16 cellular contexts compared by ENCODE assay signal in genomic region chr22:21455334-21456089, GRCh38. TPM values are rescaled to one million over a fixed set of nuclear protein-coding genes. Genes with fewer than 3 reads are reported as not detected.
DNase-seq lines count a peak whose midpoint lies in the region; ATAC-seq, FAIRE-seq and TF ChIP-seq lines count a peak whose summit lies in the region.
"Had no signal": no experiment of that assay in that cellular context is flagged by ENCODE, and none has a peak within 500 bp of the region (broad histone marks: within the 10 kb centered on the region; RNA-seq: fewer than 3 reads in every experiment).

No MANE protein-coding gene starts in this region.

- H3K4me2 ChIP-seq in A549 (peak overlapping the region; percentile 81), GM23338 (no peak overlapping the region), neural progenitor cell (no peak overlapping the region)

- H3K27me3 ChIP-seq in GM23338 (ENCODE audit: insufficient read depth) (no peaks in the 10 kb centered on the region), neural progenitor cell (no peaks in the 10 kb centered on the region)
- H3K27me3 ChIP-seq: heart left ventricle had no signal

- H3F3A ChIP-seq in GM23338 (replicated peaks; ENCODE audit: low read depth) = 0 out of 2 replicates have a peak, but pooled peaks cover 2% of the 10 kb centered on the region
- no peaks in the 10 kb centered on the region for H3F3A ChIP-seq in neural progenitor cell (ENCODE audit: low read depth)

- POLR2A ChIA-PET in A549 (lab: Yijun Ruan, JAX) = no interaction called here

- no peak for TF ChIP-seq EP300 in A549 (IDR thresholded peaks at IDR 0.05)

- H3K9me3 ChIP-seq in A549 (no peaks in the 10 kb centered on the region), neural progenitor cell (ENCODE audit: low read depth) (no peaks in the 10 kb centered on the region)
- H3K9me3 ChIP-seq: heart left ventricle, mucosa of descending colon had no signal

- H3K9me3 Mint-ChIP-seq in GM23338 (no peaks in the 10 kb centered on the region), neural progenitor cell (no peaks in the 10 kb centered on the region)
- H3K9me3 Mint-ChIP-seq: T-helper 1 cell treated with Interleukin-12 subunit alpha and Interleukin-12 subunit beta and Interleukin-4 antibody, amounts not matched to agents 30 μg/mL and 1 μg/mL, for 36 hours had no signal

- no peaks in the 10 kb centered on the region for H3K9me2 ChIP-seq in GM23338 (ENCODE audit: insufficient read depth)

- no peak overlapping the region for H2AFZ ChIP-seq in GM23338
- H2AFZ ChIP-seq in neural progenitor cell (replicated peaks) = no peak overlapping the region

- H3K4me3 Mint-ChIP-seq in GM23338 (no peak overlapping the region), neural progenitor cell (no peak overlapping the region)
- H3K4me3 Mint-ChIP-seq: T-helper 1 cell treated with Interleukin-12 subunit alpha and Interleukin-12 subunit beta and Interleukin-4 antibody, amounts not matched to agents 30 μg/mL and 1 μg/mL, for 36 hours had no signal

- TF ChIP-seq CTCF in A549 (IDR thresholded peaks at IDR 0.05) = no peak
- TF ChIP-seq CTCF in GM23338 (conservative IDR thresholded peaks at IDR 0.05; ENCODE audit: low read depth in 2 of 2) = no peak
- TF ChIP-seq CTCF in neural progenitor cell (IDR thresholded peaks at IDR 0.05) = no peak
- no peak for TF ChIP-seq CTCF in D721Med (IDR thresholded peaks at IDR 0.05; ENCODE audit: insufficient read depth, missing control alignments)

- H3K79me2 ChIP-seq in GM23338 (replicated peaks; ENCODE audit: insufficient read depth) (no peaks in the 10 kb centered on the region), neural progenitor cell (ENCODE audit: low read depth) (no peaks in the 10 kb centered on the region)

- H3K4me3 ChIP-seq in A549 = no peak overlapping the region
- no peak overlapping the region for H3K4me3 ChIP-seq in GM23338
- H3K4me3 ChIP-seq in neural progenitor cell = no peak overlapping the region
- H3K4me3 ChIP-seq: heart left ventricle, mucosa of descending colon had no signal

- FAIRE-seq in A549 (lab: Jason Lieb, UNC) (no peak), frontal cortex (lab: Jason Lieb, UNC) (no peak), D721Med (lab: Jason Lieb, UNC) (no peak)

- H3K9ac ChIP-seq in neural progenitor cell = no peak overlapping the region

- TF ChIP-seq POLR2A in A549 (IDR thresholded peaks at IDR 0.05; ENCODE audit: low read length) = no peak

- H3K27me3 Mint-ChIP-seq in GM23338 (ENCODE audit: insufficient read depth, low read depth, poor library complexity) (peaks cover 8% of the 10 kb centered on the region), neural progenitor cell (ENCODE audit: insufficient read depth, low read depth) (peaks cover 7% of the 10 kb centered on the region)

- H3K4me1 ChIP-seq in A549 (peaks cover 23% of the 10 kb centered on the region), GM23338 (ENCODE audit: insufficient read depth) (peaks cover 2% of the 10 kb centered on the region; the same call in 1 of the 2 replicates), neural progenitor cell (no peaks in the 10 kb centered on the region)
- H3K4me1 ChIP-seq: heart left ventricle had no signal

- ATAC-seq in A549 = no peak
- peak; percentile 25 for ATAC-seq in GM23338
- ATAC-seq in esophagus mucosa = peak; percentile 12
- no peak for ATAC-seq in HG03045 (IDR thresholded peaks at IDR 0.05; ENCODE audit: unreplicated experiment)
- ATAC-seq: mucosa of descending colon had no signal

- no peaks in the 10 kb centered on the region for H3K36me3 Mint-ChIP-seq in GM23338 (ENCODE audit: low read depth)
- H3K36me3 Mint-ChIP-seq in neural progenitor cell = no peaks in the 10 kb centered on the region

- no peak for TF ChIP-seq RAD21 in A549 (conservative IDR thresholded peaks at IDR 0.05 in 1 of 2, IDR thresholded peaks at IDR 0.05 in 1 of 2)

- H3K27ac ChIP-seq in A549 (peak overlapping the region; percentile 78 to 82; a peak in 4 of 6 replicates), GM23338 (ENCODE audit: low read depth) (no peak overlapping the region), neural progenitor cell (no peak overlapping the region)
- H3K27ac ChIP-seq: heart left ventricle had no signal

- H3K4me1 Mint-ChIP-seq in GM23338 = peaks cover 23% of the 10 kb centered on the region
- H3K4me1 Mint-ChIP-seq in neural progenitor cell = peaks cover 13% of the 10 kb centered on the region

- no peaks in the 10 kb centered on the region for H3K36me3 ChIP-seq in GM23338 (ENCODE audit: insufficient read depth)
- H3K36me3 ChIP-seq in neural progenitor cell = no peaks in the 10 kb centered on the region
- H3K36me3 ChIP-seq: heart left ventricle had no signal

- peak overlapping the region; percentile 77; the same call in 1 of the 2 replicates for H3K27ac Mint-ChIP-seq in GM23338
- H3K27ac Mint-ChIP-seq in neural progenitor cell = peak overlapping the region; percentile 53
- H3K27ac Mint-ChIP-seq: T-helper 1 cell treated with Interleukin-12 subunit alpha and Interleukin-12 subunit beta and Interleukin-4 antibody, amounts not matched to agents 30 μg/mL and 1 μg/mL, for 36 hours had no signal

- CTCF ChIA-PET in A549 (lab: Yijun Ruan, JAX) = no interaction called here

- 100% methylated on average over 7 of the region's 19 CpGs for WGBS in A549 (ENCODE audit: missing lambda C conversion rate)

- DNase-seq in A549 (ENCODE audit: low read depth in 1 of 2, low spot score in 1 of 2) = no peak
- no peak for DNase-seq in GM23338 (ENCODE audit: low spot score)
- peak; percentile 2 for DNase-seq in neural progenitor cell (ENCODE audit: low spot score)
- DNase-seq in frontal cortex (ENCODE audit: low spot score in 2 of 2) = no peak
- no peak for DNase-seq in SW 1271 (lab: John Stamatoyannopoulos, UW)
- no peak for DNase-seq in D721Med (ENCODE audit: insufficient read length, low spot score)
- DNase-seq: AML-193, EL, IMR-90, NCI-H187, SHP77 had no signal

- H4K20me1 ChIP-seq in GM23338 (replicated peaks; ENCODE audit: insufficient read depth) (no peaks in the 10 kb centered on the region; the same call in 1 of the 2 replicates), neural progenitor cell (ENCODE audit: low read depth) (peaks cover 10% of the 10 kb centered on the region)

TF ChIP-seq in A549, 52 proteins besides CTCF, POLR2A, EP300 and RAD21 (continues in another document):
- TF ChIP-seq ELK1 (IDR thresholded peaks at IDR 0.05; ENCODE audit: low read depth, low read length) = no peak
- no peak for TF ChIP-seq HOXB13 (CRISPR knock-in tag; IDR thresholded peaks at IDR 0.05; ENCODE audit: low read depth)
- TF ChIP-seq HDAC2 (IDR thresholded peaks at IDR 0.05) = no peak
- no peak for TF ChIP-seq POLR2AphosphoS2 (conservative IDR thresholded peaks at IDR 0.05; ENCODE audit: low read length)
- no peak for TF ChIP-seq EHMT2 (IDR thresholded peaks at IDR 0.05; ENCODE audit: low read depth)

TF ChIP-seq in GM23338, 12 proteins besides CTCF, POLR2A, EP300 and RAD21:
- TF ChIP-seq ZNF331 (CRISPR knock-in tag; IDR thresholded peaks at IDR 0.05; ENCODE audit: low read depth) = no peak
- TF ChIP-seq CREB1 (CRISPR knock-in tag; IDR thresholded peaks at IDR 0.05; ENCODE audit: low read depth) = no peak
- TF ChIP-seq STAT1 (IDR thresholded peaks at IDR 0.05; ENCODE audit: unreplicated experiment) = no peak
- TF ChIP-seq POLR2AphosphoS5 (IDR thresholded peaks at IDR 0.05; ENCODE audit: low read depth) = 0 out of 2 replicates have a peak, but pooled peaks have one; percentile 12

RNA-seq across cellular contexts. Expression of gene TMEM191C, which starts 11.7 kb away (rescaled TPM):
- 0.57 and 0.71 TPM in 2 replicates for polyA plus RNA-seq in A549 (2011; rRNA removed)
- 1.4 and 1.5 TPM in 2 replicates for polyA plus RNA-seq in A549 (2012; cell fraction: cytosol; rRNA removed)
- polyA plus RNA-seq in A549 (2012; cell fraction: nucleus; rRNA removed) = 8.5 and 13.2 TPM in 2 replicates
- 0.44 to 1.2 TPM (median 0.58 TPM) in 3 replicates for polyA plus RNA-seq in A549 (2017; fragmentation: RNase III; extraction: RNeasy Plus Mini Kit Qiagen cat#74134 plus additional on column Dnase treatment)
- polyA minus RNA-seq in A549 (2011; rRNA and poly(A)+ RNA removed) = 0.54 TPM in 1 of 2 replicates, not detected in the other
- total RNA-seq in GM23338 (2014; rRNA removed; shearing (Covaris generic)) = 1.1 and 2.8 TPM in 2 replicates
- polyA plus RNA-seq in GM23338 (2016; fragmentation: Nextera tagmentation; extraction: Ambion mirVana) = 2.5 and 6.1 TPM in 2 replicates
- total RNA-seq in esophagus mucosa = 4.2 TPM
- 1.5 TPM in 1 of 2 replicates, not detected in the other for total RNA-seq in neural progenitor cell (ENCODE audit: low replicate concordance)
- total RNA-seq in frontal cortex = 2.4 TPM

RNA-seq across cellular contexts. Expression of gene HIC2, which starts 38.3 kb away (rescaled TPM):
- polyA plus RNA-seq in A549 (2011; rRNA removed) (1.0 and 1.1 TPM in 2 replicates), A549 (2017; fragmentation: RNase III; extraction: RNeasy Plus Mini Kit Qiagen cat#74134 plus additional on column Dnase treatment) (2.7 to 2.9 TPM (median 2.8 TPM) in 3 replicates), GM23338 (2016; fragmentation: Nextera tagmentation; extraction: Ambion mirVana) (7.7 and 8.0 TPM in 2 replicates)
- polyA plus RNA-seq in A549 (2012; cell fraction: cytosol; rRNA removed) = 1.1 and 1.6 TPM in 2 replicates
- 4.6 and 5.2 TPM in 2 replicates for polyA plus RNA-seq in A549 (2012; cell fraction: nucleus; rRNA removed)
- polyA minus RNA-seq in A549 (2011; rRNA and poly(A)+ RNA removed) = 1.7 and 2.3 TPM in 2 replicates
- 28.0 and 34.0 TPM in 2 replicates for total RNA-seq in GM23338 (2014; rRNA removed; shearing (Covaris generic))
- total RNA-seq in esophagus mucosa (2.1 TPM), neural progenitor cell (ENCODE audit: low replicate concordance) (14.3 and 30.2 TPM in 2 replicates), frontal cortex (6.1 TPM)

Comparison
In these comparisons a context has a peak if more than half of its experiments do, and no peak if none do; other contexts are left out.
1. ATAC-seq: peak in GM23338 (single experiment) and esophagus mucosa (single experiment); none in A549 (0 of 2) and HG03045 (single experiment).
2. H3K27ac ChIP-seq: peak in A549 (2 of 2); none in GM23338 (single experiment) and neural progenitor cell (single experiment).